Comparison of ENCODE assay signal across 9 cellular contexts in the genomic region with DNA sequence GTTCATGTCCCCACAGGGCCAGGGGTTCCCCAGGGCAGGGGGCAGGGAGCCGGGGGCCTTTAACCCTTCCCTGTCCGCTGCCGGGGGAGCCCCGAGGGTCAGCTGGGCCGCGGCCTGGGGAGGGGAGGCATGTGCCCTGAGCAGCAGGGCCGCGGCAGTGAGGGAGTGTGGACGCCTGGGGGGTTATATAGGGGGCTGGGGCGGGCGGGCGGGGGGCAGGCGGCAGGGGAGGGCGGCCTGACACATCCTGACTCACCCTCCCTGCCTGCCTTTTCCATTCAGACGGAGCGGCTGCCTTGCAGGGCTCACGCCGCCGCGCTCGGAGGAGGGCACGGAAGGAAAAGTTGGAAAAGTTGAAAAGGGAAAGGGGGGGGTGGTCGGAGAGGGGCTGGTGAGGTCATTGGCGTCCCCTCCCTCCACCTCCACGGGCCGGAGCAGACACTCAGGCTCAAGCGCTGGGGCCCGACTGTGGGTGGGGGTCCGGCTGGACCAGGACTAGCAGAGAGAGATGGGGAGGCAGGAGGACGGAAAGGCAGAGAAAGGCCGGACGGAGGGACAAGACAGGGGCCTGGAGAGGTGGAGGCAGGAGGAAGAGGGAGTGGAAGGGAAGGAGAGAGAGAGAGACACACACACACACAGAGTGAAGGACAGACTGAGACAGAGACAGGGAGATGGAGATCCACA. TPM values are rescaled to one million over a fixed set of nuclear protein-coding genes. Genes with fewer than 3 reads are reported as not detected.
A peak's percentile ranks its signal among the peaks of the same experiment; 100 is the strongest.
DNase-seq lines count a peak whose midpoint lies in the region; ATAC-seq and TF ChIP-seq lines count a peak whose summit lies in the region.
"Had no signal": no experiment of that assay in that cellular context is flagged by ENCODE, and none has a peak within 500 bp of the region (broad histone marks: within the 10 kb centered on the region; RNA-seq: fewer than 3 reads in every experiment).

Gene IL11 (minus strand): TSS at position 159 of the 684 bp plus-strand sequence. CDS start 153 bp downstream, at position 6.

- H3K9me3 ChIP-seq in smooth muscle cell (replicated peaks; ENCODE audit: low read depth) (no peaks in the 10 kb centered on the region), Karpas-422 (ENCODE audit: low read length) (no peaks in the 10 kb centered on the region)

- no peaks in the 10 kb centered on the region for H3K9me2 ChIP-seq in Karpas-422 (replicated peaks; ENCODE audit: insufficient read depth, low read length)

- H3K9ac ChIP-seq in smooth muscle cell (ENCODE audit: low read depth) (peak within 1 kb of the TSS; percentile 96), Karpas-422 (ENCODE audit: low read length) (no peak within 1 kb of the TSS)

- peak within 1 kb of the TSS; percentile 21 for H3K27ac Mint-ChIP-seq in T-helper 1 cell treated with Interleukin-12 subunit alpha and Interleukin-12 subunit beta and Interleukin-4 antibody, amounts not matched to agents 30 μg/mL and 1 μg/mL, for 36 hours

- no peaks in the 10 kb centered on the region for H3K9me3 Mint-ChIP-seq in T-helper 1 cell treated with Interleukin-12 subunit alpha and Interleukin-12 subunit beta and Interleukin-4 antibody, amounts not matched to agents 30 μg/mL and 1 μg/mL, for 36 hours

- H3K4me3 Mint-ChIP-seq in T-helper 1 cell treated with Interleukin-12 subunit alpha and Interleukin-12 subunit beta and Interleukin-4 antibody, amounts not matched to agents 30 μg/mL and 1 μg/mL, for 36 hours, result peak within 1 kb of the TSS; percentile 74

- H2AFZ ChIP-seq in smooth muscle cell (ENCODE audit: low read depth) (no peak within 1 kb of the TSS), Karpas-422 (ENCODE audit: low read length) (no peak within 1 kb of the TSS)

- TF ChIP-seq CTCF in fibroblast of pulmonary artery (IDR thresholded peaks at IDR 0.05; ENCODE audit: low read length, missing control alignments) (no peak), smooth muscle cell (IDR thresholded peaks at IDR 0.05; ENCODE audit: borderline replicate concordance, insufficient read depth, poor library complexity, severe bottlenecking) (no peak)

- peaks cover 45% of the 10 kb centered on the region for H3K27me3 Mint-ChIP-seq in T-helper 1 cell treated with Interleukin-12 subunit alpha and Interleukin-12 subunit beta and Interleukin-4 antibody, amounts not matched to agents 30 μg/mL and 1 μg/mL, for 36 hours (ENCODE audit: low read depth)

- peaks cover 5% of the 10 kb centered on the region for H3K4me1 Mint-ChIP-seq in T-helper 1 cell treated with Interleukin-12 subunit alpha and Interleukin-12 subunit beta and Interleukin-4 antibody, amounts not matched to agents 30 μg/mL and 1 μg/mL, for 36 hours (ENCODE audit: low read depth)

- H3F3A ChIP-seq in smooth muscle cell (ENCODE audit: low read depth), result peaks cover 27% of the 10 kb centered on the region

- H3K4me1 ChIP-seq in smooth muscle cell (ENCODE audit: low read depth) (peaks cover 22% of the 10 kb centered on the region), Karpas-422 (ENCODE audit: low read length) (no peaks in the 10 kb centered on the region)

- H3K36me3 ChIP-seq in smooth muscle cell (ENCODE audit: low read depth) (no peaks in the 10 kb centered on the region), Karpas-422 (ENCODE audit: insufficient read depth, low read length) (no peaks in the 10 kb centered on the region)

- peaks cover 2% of the 10 kb centered on the region for H3K36me3 Mint-ChIP-seq in T-helper 1 cell treated with Interleukin-12 subunit alpha and Interleukin-12 subunit beta and Interleukin-4 antibody, amounts not matched to agents 30 μg/mL and 1 μg/mL, for 36 hours (ENCODE audit: low read depth)

- ATAC-seq in HG02938 (IDR thresholded peaks at IDR 0.05; ENCODE audit: unreplicated experiment) (no peak), HG03342 (IDR thresholded peaks at IDR 0.05; ENCODE audit: unreplicated experiment) (no peak)

- H3K27me3 ChIP-seq in smooth muscle cell (ENCODE audit: low read depth) (no peaks in the 10 kb centered on the region), Karpas-422 (ENCODE audit: low read length) (no peaks in the 10 kb centered on the region)

- 2% methylated on average over 15 of the region's 32 CpGs for WGBS in smooth muscle cell (ENCODE audit: low lambda C conversion rate)

- peak within 1 kb of the TSS; percentile 97 for H3K27ac ChIP-seq in smooth muscle cell (ENCODE audit: low read depth)
- no peak within 1 kb of the TSS for H3K27ac ChIP-seq in Karpas-422 (ENCODE audit: low read length)

- H4K20me1 ChIP-seq in smooth muscle cell (ENCODE audit: low read depth), result peaks cover 24% of the 10 kb centered on the region
- no peaks in the 10 kb centered on the region; the same call in 1 of the 2 replicates for H4K20me1 ChIP-seq in Karpas-422 (ENCODE audit: insufficient read depth, low read depth, low read length)

- peaks cover 4% of the 10 kb centered on the region for H3K79me2 ChIP-seq in smooth muscle cell (ENCODE audit: low read depth)
- H3K79me2 ChIP-seq in Karpas-422 (ENCODE audit: low read length), result no peaks in the 10 kb centered on the region

- no peak for DNase-seq in T-helper 1 cell
- DNase-seq in T1000 (lab: John Stamatoyannopoulos, UW), result peak; percentile 68
- no peak for DNase-seq in fibroblast of pulmonary artery (ENCODE audit: low read depth)
- peak; percentile 87 for DNase-seq in smooth muscle cell (lab: John Stamatoyannopoulos, UW; ENCODE audit: unreplicated experiment)
- DNase-seq in Karpas-422, result no peak
- DNase-seq: C1 segment of cervical spinal cord had no signal

- peak within 1 kb of the TSS; percentile 99 for H3K4me2 ChIP-seq in smooth muscle cell
- no peak within 1 kb of the TSS for H3K4me2 ChIP-seq in Karpas-422 (ENCODE audit: low read depth, low read length, poor library complexity, severe bottlenecking)

- H3K4me3 ChIP-seq in fibroblast of pulmonary artery (replicated peaks; ENCODE audit: low read depth, low read length) (peak within 1 kb of the TSS; percentile 59), smooth muscle cell (peak within 1 kb of the TSS; percentile 88), Karpas-422 (ENCODE audit: low read length) (no peak within 1 kb of the TSS)

RNA-seq across cellular contexts. Expression of gene IL11, which starts in this region (rescaled TPM):
- 36.5 and 40.1 TPM in 2 replicates for total RNA-seq in smooth muscle cell
- 66.4 and 68.1 TPM in 2 replicates for polyA plus RNA-seq in smooth muscle cell
- 0.40 and 0.41 TPM in 2 replicates for total RNA-seq in Karpas-422 (2014; rRNA removed; shearing (Covaris generic); ENCODE audit: low replicate concordance)

Comparison
In these comparisons a context has a peak if more than half of its experiments do, and no peak if none do; other contexts are left out.
1. RNA of gene IL11 (total RNA-seq): 36.5 to 40.1 TPM in smooth muscle cell; 0.40 to 0.41 TPM in Karpas-422; every median in the first group is over 10 times any median in the second.
2. DNase-seq: peak in T1000 (single experiment) and smooth muscle cell (single experiment); none in T-helper 1 cell (0 of 5), fibroblast of pulmonary artery (single experiment) and Karpas-422 (single experiment).